In the genomic region with DNA sequence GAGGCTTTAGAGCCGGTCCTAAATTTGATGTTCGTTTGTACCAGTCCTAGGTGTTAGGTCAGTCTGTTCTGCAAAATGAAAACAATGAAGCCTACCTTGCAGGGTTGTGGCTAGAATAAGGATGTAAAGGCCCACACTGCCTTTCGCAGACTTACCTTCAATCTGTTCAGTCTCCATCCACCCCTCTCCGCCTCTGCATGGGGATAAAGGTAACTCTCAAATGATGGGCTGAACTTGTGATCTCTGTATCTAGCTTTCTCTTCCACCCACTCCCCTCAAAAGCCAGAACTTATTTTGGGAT, we compare ENCODE assay signal across 8 cellular contexts. TPM values are rescaled to one million over a fixed set of nuclear protein-coding genes. Genes with fewer than 3 reads are reported as not detected.
DNase-seq lines count a peak whose midpoint lies in the region; ATAC-seq, FAIRE-seq and TF ChIP-seq lines count a peak whose summit lies in the region.
"Not testable (repeated sequence)": the region's sequence is repeated elsewhere in the genome, so short reads cannot be mapped to it uniquely, and the experiment has no call there.

No MANE protein-coding gene starts in this region.

- H3K27me3 Mint-ChIP-seq in CD4-positive, alpha-beta T cell; T-helper 17 cell; naive thymus-derived CD8-positive, alpha-beta T cell: not testable (repeated sequence)

- not testable (repeated sequence) for H3K9me3 ChIP-seq in CD4-positive, alpha-beta T cell (ENCODE audit: control insufficient read depth, low read length); T-helper 17 cell (ENCODE audit: control insufficient read depth, low read length, poor library complexity, severe bottlenecking)

- not testable (repeated sequence) for H3K27ac Mint-ChIP-seq in CD4-positive, alpha-beta T cell; T-helper 17 cell; naive thymus-derived CD8-positive, alpha-beta T cell

- not testable (repeated sequence) for H3K27ac ChIP-seq in CD4-positive, alpha-beta T cell (ENCODE audit: low read depth, low read length)

- POLR2A ChIA-PET in CD4-positive, alpha-beta T cell (lab: Charles Lee); naive thymus-derived CD8-positive, alpha-beta T cell (lab: Charles Lee): not testable (repeated sequence)

- CTCF ChIA-PET in CD4-positive, alpha-beta T cell (lab: Charles Lee) = not testable (repeated sequence)

- not testable (repeated sequence) for H3K27me3 ChIP-seq in CD4-positive, alpha-beta T cell (ENCODE audit: control insufficient read depth, insufficient read depth, low read length)

- not testable (repeated sequence) for DNase-seq in CD4-positive, alpha-beta T cell; GM19239 (ENCODE audit: insufficient read length, low spot score); T-helper 17 cell; naive thymus-derived CD8-positive, alpha-beta T cell

- intact Hi-C loops in CD4-positive, alpha-beta T cell (cut with DNase I, micrococcal nuclease) = not testable (repeated sequence)

- not testable (repeated sequence) for H3K4me1 Mint-ChIP-seq in CD4-positive, alpha-beta T cell (ENCODE audit: low read depth); T-helper 17 cell; naive thymus-derived CD8-positive, alpha-beta T cell

- H3K9me3 Mint-ChIP-seq in CD4-positive, alpha-beta T cell; naive thymus-derived CD8-positive, alpha-beta T cell: not testable (repeated sequence)

- FAIRE-seq in GM19239 (lab: Jason Lieb, UNC) = peak; percentile 79

- not testable (repeated sequence) for H3K4me3 Mint-ChIP-seq in CD4-positive, alpha-beta T cell; T-helper 17 cell; naive thymus-derived CD8-positive, alpha-beta T cell

- not testable (repeated sequence) for TF ChIP-seq CTCF in CD4-positive, alpha-beta T cell (IDR thresholded peaks at IDR 0.05)

- ATAC-seq in CD4-positive, alpha-beta T cell (ENCODE audit: poor library complexity) = peak; percentile 43
- peak; percentile 27 for ATAC-seq in GM21526 (IDR thresholded peaks at IDR 0.05; ENCODE audit: low FRiP score, unreplicated experiment)
- ATAC-seq in HG02884 (IDR thresholded peaks at IDR 0.05; ENCODE audit: unreplicated experiment) = peak; percentile 20
- peak; percentile 15 for ATAC-seq in HG03196 (IDR thresholded peaks at IDR 0.05; ENCODE audit: unreplicated experiment)
- peak; percentile 26 for ATAC-seq in T-helper 17 cell
- peak; percentile 39 for ATAC-seq in esophagus mucosa
- ATAC-seq in naive thymus-derived CD8-positive, alpha-beta T cell = peak; percentile 29 to 49

- H3K36me3 Mint-ChIP-seq in CD4-positive, alpha-beta T cell (ENCODE audit: low read depth); T-helper 17 cell (ENCODE audit: low read depth); naive thymus-derived CD8-positive, alpha-beta T cell: not testable (repeated sequence)

RNA-seq across cellular contexts. Expression of a gene that starts 0.7 kb away (rescaled TPM):
- total RNA-seq in CD4-positive, alpha-beta T cell = 10 to 100 TPM; 25.5 to 25.8 TPM
- total RNA-seq in T-helper 17 cell = 10 to 100 TPM; 23.4 to 26.2 TPM
- 10.9 TPM for total RNA-seq in esophagus mucosa
- 10 to 100 TPM; 16.3 to 22.9 TPM for total RNA-seq in naive thymus-derived CD8-positive, alpha-beta T cell
- 10 to 100 TPM; 20.7 to 32.2 (median 30.0) TPM for polyA plus RNA-seq in naive thymus-derived CD8-positive, alpha-beta T cell

RNA-seq across cellular contexts. Expression of a gene that starts 23.7 kb away (rescaled TPM):
- 10 to 100 TPM; 45.1 to 51.9 TPM for total RNA-seq in CD4-positive, alpha-beta T cell
- 10 to 100 TPM; 33.7 to 58.0 TPM for total RNA-seq in T-helper 17 cell
- total RNA-seq in esophagus mucosa = 42.2 TPM
- 10 to 100 TPM; 22.9 to 23.6 TPM for total RNA-seq in naive thymus-derived CD8-positive, alpha-beta T cell
- 10 to 100 TPM; 33.5 to 52.4 (median 43.2) TPM for polyA plus RNA-seq in naive thymus-derived CD8-positive, alpha-beta T cell
